ENCODE assay signal across 23 cellular contexts in genomic region chrX:151830911-151831310, GRCh38.
DNase-seq lines count a peak whose midpoint lies in the region; ATAC-seq and TF ChIP-seq lines count a peak whose summit lies in the region.
"Had no signal": no experiment of that assay in that cellular context is flagged by ENCODE, and none has a peak within 500 bp of the region (broad histone marks: within the 10 kb centered on the region; RNA-seq: fewer than 3 reads in every experiment).

No MANE protein-coding gene starts in this region.

- H3K36me3 ChIP-seq in body of pancreas (replicated peaks in 1 of 2; ENCODE audit: insufficient read depth in 1 of 2, low read depth in 2 of 2): no peaks in the 10 kb centered on the region
- H3K36me3 ChIP-seq: BLaER1 treated with 17β-estradiol and CSF1 and Interleukin-3, amounts not matched to agents 10 nM and 100 nM; breast epithelium; vagina had no signal

- no peak for TF ChIP-seq POLR2A in body of pancreas (IDR thresholded peaks at IDR 0.05)

- no peak overlapping the region for H3K4me3 ChIP-seq in body of pancreas
- H3K4me3 ChIP-seq: BLaER1 treated with 17β-estradiol and CSF1 and Interleukin-3, amounts not matched to agents 10 nM and 100 nM; breast epithelium; lung; skin epidermis; vagina had no signal

- in situ Hi-C loops in ACHN (cut with HindIII; ENCODE audit: low pct_ligation_motif_present, low pct_unique_long_range_greater_than_20kb, low sequenced_read_pairs): no loop called here

- ATAC-seq in body of pancreas: no peak
- ATAC-seq: activated T-helper 17 cell treated with anti-CD3 and anti-CD28 coated beads, Interleukin-2, amount 50 U/mL, for 72 hours; stimulated activated effector memory CD8-positive, alpha-beta T cell treated with anti-CD3 and anti-CD28 coated beads, Interleukin-12 subunit alpha, Interleukin-12 subunit beta, amount 100 ng/mL, for 72 hours had no signal

- H3K27ac ChIP-seq in body of pancreas: no peak overlapping the region
- H3K27ac ChIP-seq: BLaER1 treated with 17β-estradiol and CSF1 and Interleukin-3, amounts not matched to agents 10 nM and 100 nM; breast epithelium; skin epidermis; vagina had no signal

- 13% methylated on average over 4 of the region's 4 CpGs; no CpG with 5 or more reads in 1 of the 2 donors for WGBS in body of pancreas, 2 donors

- intact Hi-C loops in body of pancreas (cut with DNase I): no loop called here

- no peaks in the 10 kb centered on the region for H3K27me3 ChIP-seq in body of pancreas
- H3K27me3 ChIP-seq: vagina had no signal

- H3K4me1 ChIP-seq in body of pancreas: no peaks in the 10 kb centered on the region
- H3K4me1 ChIP-seq: BLaER1 treated with 17β-estradiol and CSF1 and Interleukin-3, amounts not matched to agents 10 nM and 100 nM; breast epithelium; vagina had no signal

- no peaks in the 10 kb centered on the region for H3K9me3 ChIP-seq in body of pancreas
- H3K9me3 ChIP-seq: BLaER1 treated with 17β-estradiol and CSF1 and Interleukin-3, amounts not matched to agents 10 nM and 100 nM; breast epithelium; SK-N-SH; vagina had no signal

- TF ChIP-seq CTCF in body of pancreas (IDR thresholded peaks at IDR 0.05): no peak

- DNase-seq in DMS79 (lab: John Stamatoyannopoulos, UW): peak; percentile 91
- DNase-seq in NCI-H2029 treated with DMSO at 0.1 percent for 48 hours (lab: John Stamatoyannopoulos, UW): peak; percentile 18
- DNase-seq in astrocyte of the hippocampus (ENCODE audit: low read depth, low spot score): peak; percentile 41
- DNase-seq in iPS-NIHi11 (ENCODE audit: low spot score): peak; percentile 13
- no peak for DNase-seq in activated T-cell treated with anti-CD3 and anti-CD28 coated beads for 4 hours
- no peak for DNase-seq in body of pancreas
- no peak for DNase-seq in ACHN
- no peak for DNase-seq in amniotic stem cell (lab: John Stamatoyannopoulos, UW)
- DNase-seq: activated CD4-positive, alpha-beta T cell treated with anti-CD3 and anti-CD28 coated beads, Interleukin-2, amount 10 ng/mL, durations not matched to agents 24 days and 14 days; cortex of kidney; IMR-90; NCI-H146; NCI-H446 treated with DMSO at 0.1 percent for 48 hours; SK-N-SH; stimulated activated CD4-positive, alpha-beta T cell treated with anti-CD3 and anti-CD28 coated beads, Interleukin-2, amount 100 ng/mL, for 24 hours; T-helper 2 cell had no signal

Comparison
In these comparisons a context has a peak if more than half of its experiments do, and no peak if none do; other contexts are left out.
1. DNase-seq: peak in DMS79 (single experiment), NCI-H2029 treated with DMSO at 0.1 percent for 48 hours (single experiment), astrocyte of the hippocampus (single experiment) and iPS-NIHi11 (single experiment); none in activated T-cell treated with anti-CD3 and anti-CD28 coated beads for 4 hours (single experiment), body of pancreas (0 of 4), ACHN (single experiment) and amniotic stem cell (single experiment).